8 cellular contexts compared by ENCODE assay signal in the genomic region with DNA sequence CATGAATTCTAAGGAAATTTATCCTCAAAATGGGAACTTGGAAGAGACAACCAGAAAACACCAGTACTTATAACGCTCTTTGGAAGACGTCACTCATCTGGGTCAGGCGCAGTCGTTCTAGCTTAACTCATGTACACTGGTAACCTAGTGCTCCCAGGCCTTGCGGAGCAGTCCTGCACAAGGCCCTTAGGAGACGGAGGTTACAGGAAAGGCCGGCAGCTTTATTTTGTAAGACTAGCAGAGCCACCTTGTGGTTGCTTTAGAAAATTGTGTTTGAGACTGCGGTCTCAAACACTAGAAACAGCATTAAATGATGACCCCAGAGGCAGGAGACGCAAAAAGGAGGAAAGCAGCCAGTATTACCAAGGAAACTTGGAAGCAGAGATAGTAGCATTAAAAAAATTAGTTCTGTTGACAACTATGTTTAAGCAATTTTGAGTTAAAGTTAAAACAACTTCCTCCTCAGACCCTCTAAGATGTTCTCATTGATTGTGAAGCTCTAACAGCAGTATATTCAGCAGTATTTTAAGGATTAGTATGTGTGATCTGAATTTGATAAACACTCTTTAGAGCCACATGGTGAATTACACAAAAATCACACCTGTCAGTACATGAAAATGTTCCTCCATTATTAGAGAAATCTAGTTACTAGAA.
DNase-seq lines count a peak whose midpoint lies in the region; ATAC-seq and TF ChIP-seq lines count a peak whose summit lies in the region.

No MANE protein-coding gene starts in this region.

- POLR2A ChIA-PET in activated CD4-positive, alpha-beta T cell treated with anti-CD3 and anti-CD28 coated beads, Interleukin-2, amount 10 ng/mL, durations not matched to agents 7 days and 5 days (lab: Charles Lee), result no interaction called here

- H3K27me3 Mint-ChIP-seq in activated CD4-positive, alpha-beta T cell treated with anti-CD3 and anti-CD28 coated beads, Interleukin-2, amount 10 ng/mL, durations not matched to agents 7 days and 5 days, result peaks cover 40% of the 10 kb centered on the region

- CTCF ChIA-PET in activated CD4-positive, alpha-beta T cell treated with anti-CD3 and anti-CD28 coated beads, Interleukin-2, amount 10 ng/mL, durations not matched to agents 7 days and 5 days (lab: Charles Lee), result interaction anchor here (1.3 to 1.5 kb wide), 2 partner anchors 12 to 16 kb away, joined by 3 read pairs; no protein-coding TSS in a partner anchor

- no peak overlapping the region for H3K4me3 ChIP-seq in Peyer's patch
- H3K4me3 ChIP-seq in lung, result no peak overlapping the region

- DNase-seq in activated CD4-positive, alpha-beta T cell treated with anti-CD3 and anti-CD28 coated beads, Interleukin-2, amount 10 ng/mL, durations not matched to agents 7 days and 5 days, result peak; percentile 7
- no peak for DNase-seq in activated CD4-positive, alpha-beta T cell treated with anti-CD3 and anti-CD28 coated beads for 4 hours
- peak; percentile 65 for DNase-seq in M059J (ENCODE audit: low read depth)
- peak in 1 of 3 donors; percentile 62 for DNase-seq in Peyer's patch
- DNase-seq in ecto neural progenitor cell (ENCODE audit: low spot score), result peak; percentile 67
- DNase-seq in lung (ENCODE audit: low spot score), result peak; percentile 62

- 20 to 27% methylated on average over 9 of the region's 9 CpGs for WGBS in lung, 2 donors

- H3K9me3 ChIP-seq in Peyer's patch, result no peaks in the 10 kb centered on the region
- H3K9me3 ChIP-seq in lung (ENCODE audit: control insufficient read depth in 2 of 2, insufficient read depth in 1 of 2, low read length in 1 of 2), result no peaks in the 10 kb centered on the region

- H3K4me1 ChIP-seq in Peyer's patch, result no peaks in the 10 kb centered on the region
- peaks cover 0 to 2% of the 10 kb centered on the region in 2 donors for H3K4me1 ChIP-seq in lung (ENCODE audit: control insufficient read depth in 2 of 2, insufficient read depth in 2 of 2, low read length in 2 of 2)

- H3K36me3 ChIP-seq in Peyer's patch, result no peaks in the 10 kb centered on the region
- no peaks in the 10 kb centered on the region for H3K36me3 ChIP-seq in lung (ENCODE audit: control insufficient read depth in 2 of 2, insufficient read depth in 2 of 2, low read length in 2 of 2)

- TF ChIP-seq CTCF in Peyer's patch (IDR thresholded peaks at IDR 0.05) (peak in 4 of 6 experiments; percentile 37 to 73 (median 71)), lung (IDR thresholded peaks at IDR 0.05; ENCODE audit: control extremely low read depth, extremely low read depth) (peak; percentile 47)

- ATAC-seq in lung (ENCODE audit: insufficient read depth, low FRiP score) (no peak), HG02678 (IDR thresholded peaks at IDR 0.05; ENCODE audit: unreplicated experiment) (no peak), HG02642 (IDR thresholded peaks at IDR 0.05; ENCODE audit: poor library complexity, unreplicated experiment) (no peak)

- H3K36me3 Mint-ChIP-seq in activated CD4-positive, alpha-beta T cell treated with anti-CD3 and anti-CD28 coated beads, Interleukin-2, amount 10 ng/mL, durations not matched to agents 7 days and 5 days (ENCODE audit: low read depth), result no peaks in the 10 kb centered on the region

- no peak for TF ChIP-seq POLR2A in Peyer's patch (IDR thresholded peaks at IDR 0.05)

- H3K27ac Mint-ChIP-seq in activated CD4-positive, alpha-beta T cell treated with anti-CD3 and anti-CD28 coated beads, Interleukin-2, amount 10 ng/mL, durations not matched to agents 7 days and 5 days, result no peak overlapping the region

- H3K4me3 Mint-ChIP-seq in activated CD4-positive, alpha-beta T cell treated with anti-CD3 and anti-CD28 coated beads, Interleukin-2, amount 10 ng/mL, durations not matched to agents 7 days and 5 days, result no peak overlapping the region

- H3K27me3 ChIP-seq in Peyer's patch, result no peaks in the 10 kb centered on the region
- no peaks in the 10 kb centered on the region for H3K27me3 ChIP-seq in lung (ENCODE audit: control insufficient read depth, insufficient read depth)

- H3K27ac ChIP-seq in Peyer's patch (no peak overlapping the region), lung (ENCODE audit: low read depth in 1 of 2, low read length in 1 of 2) (no peak overlapping the region)

- peaks cover 7% of the 10 kb centered on the region for H3K4me1 Mint-ChIP-seq in activated CD4-positive, alpha-beta T cell treated with anti-CD3 and anti-CD28 coated beads, Interleukin-2, amount 10 ng/mL, durations not matched to agents 7 days and 5 days

- no peaks in the 10 kb centered on the region for H3K9me3 Mint-ChIP-seq in activated CD4-positive, alpha-beta T cell treated with anti-CD3 and anti-CD28 coated beads, Interleukin-2, amount 10 ng/mL, durations not matched to agents 7 days and 5 days

Comparison
In these comparisons a context has a peak if more than half of its experiments do, and no peak if none do; other contexts are left out.
1. DNase-seq: peak in activated CD4-positive, alpha-beta T cell treated with anti-CD3 and anti-CD28 coated beads, Interleukin-2, amount 10 ng/mL, durations not matched to agents 7 days and 5 days (single experiment), M059J (single experiment), ecto neural progenitor cell (single experiment) and lung (single experiment); none in activated CD4-positive, alpha-beta T cell treated with anti-CD3 and anti-CD28 coated beads for 4 hours (0 of 2).